ENCODE assay signal across 28 cellular contexts in the genomic region with DNA sequence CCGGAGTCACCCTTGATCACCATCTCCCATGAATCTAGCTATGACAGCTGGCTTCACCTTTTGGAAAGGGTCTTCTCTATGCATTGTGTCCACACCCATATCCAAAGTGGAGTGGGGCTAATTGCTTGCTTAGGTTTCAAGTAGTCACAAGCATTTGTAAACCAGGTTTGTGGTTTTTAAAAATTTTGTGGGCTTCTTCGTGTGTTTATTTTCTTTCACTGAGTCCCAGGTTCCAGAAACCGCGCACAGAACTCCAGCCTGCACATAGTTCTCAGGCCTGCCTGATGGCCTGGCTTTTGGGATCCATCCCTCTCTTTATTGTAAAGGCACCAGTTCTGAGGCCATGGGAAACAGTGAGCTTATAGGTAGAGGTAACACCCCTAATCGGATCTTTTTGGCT.
DNase-seq lines count a peak whose midpoint lies in the region; ATAC-seq, FAIRE-seq and TF ChIP-seq lines count a peak whose summit lies in the region.
"Had no signal": no experiment of that assay in that cellular context is flagged by ENCODE, and none has a peak within 500 bp of the region (broad histone marks: within the 10 kb centered on the region; RNA-seq: fewer than 3 reads in every experiment).

No MANE protein-coding gene starts in this region.

- DNase-seq in D721Med (ENCODE audit: insufficient read length, low spot score) = peak; percentile 40
- DNase-seq in M059J (ENCODE audit: low read depth) = peak; percentile 11
- peak; percentile 47 for DNase-seq in choroid plexus epithelial cell (ENCODE audit: low read depth)
- peak; percentile 10 for DNase-seq in mesenchymal stem cell
- no peak for DNase-seq in head of caudate nucleus
- DNase-seq: ACHN; activated CD4-positive, alpha-beta T cell treated with anti-CD3 and anti-CD28 coated beads for 4 hours; activated effector memory CD4-positive, alpha-beta T cell treated with anti-CD3 and anti-CD28 coated beads, Interleukin-2, amount 50 U/mL, for 16 hours; activated naive CD8-positive, alpha-beta T cell treated with anti-CD3 and anti-CD28 coated beads, Interleukin-2, amount 10 ng/mL, durations not matched to agents 7 days and 5 days; activated T-cell treated with anti-CD3 and anti-CD28 coated beads, Interleukin-2, amount 50 U/mL, for 1 hour; colonic mucosa; DMS53; effector memory CD8-positive, alpha-beta T cell; foreskin melanocyte; GDM1; H7; left colon; NCI-H1105; NCI-H2081 treated with DMSO at 0.1 percent for 48 hours; occipital lobe; PC-3; stimulated activated CD8-positive, alpha-beta memory T cell treated with anti-CD3 and anti-CD28 coated beads, Interleukin-4, amount 100 ng/mL, for 48 hours; stomach had no signal

- H2BK12ac ChIP-seq in mesenchymal stem cell (ENCODE audit: low read length in 2 of 2) = no peak overlapping the region

- H4K91ac ChIP-seq in mesenchymal stem cell (ENCODE audit: low read length) = no peak overlapping the region

- H3K36me3 ChIP-seq in mesenchymal stem cell (ENCODE audit: control insufficient read depth in 1 of 2, insufficient read depth in 2 of 2, low read depth in 1 of 2, low read length in 2 of 2) = no peaks in the 10 kb centered on the region
- H3K36me3 ChIP-seq: colonic mucosa, stomach, tibial nerve had no signal

- no peak overlapping the region for H3K4ac ChIP-seq in mesenchymal stem cell (ENCODE audit: low read depth in 1 of 2, low read length in 2 of 2)

- no peak overlapping the region for H2AFZ ChIP-seq in mesenchymal stem cell (ENCODE audit: low read depth, low read length)
- H2AFZ ChIP-seq: hepatocyte had no signal

- H3K4me3 ChIP-seq in choroid plexus epithelial cell (ENCODE audit: low read depth, low read length) = no peak overlapping the region
- H3K4me3 ChIP-seq in mesenchymal stem cell (ENCODE audit: insufficient read depth in 1 of 2, low read depth in 1 of 2, low read length in 2 of 2) = no peak overlapping the region
- H3K4me3 ChIP-seq: colonic mucosa, hepatocyte, skin epidermis, stomach, tibial nerve had no signal

- H3K79me1 ChIP-seq in mesenchymal stem cell (replicated peaks; ENCODE audit: low read length, poor library complexity, severe bottlenecking) = no peaks in the 10 kb centered on the region

- no peak overlapping the region for H2BK15ac ChIP-seq in mesenchymal stem cell (ENCODE audit: low read depth, poor library complexity, severe bottlenecking)

- ATAC-seq in HG03175 (IDR thresholded peaks at IDR 0.05; ENCODE audit: unreplicated experiment) (no peak), HG03280 (IDR thresholded peaks at IDR 0.05; ENCODE audit: unreplicated experiment) (no peak)
- ATAC-seq: effector memory CD8-positive, alpha-beta T cell; left colon; PC-3 had no signal

- no peak overlapping the region for H2BK120ac ChIP-seq in mesenchymal stem cell (ENCODE audit: low read depth, low read length)

- H3K4me2 ChIP-seq in mesenchymal stem cell (ENCODE audit: low read length, poor library complexity, severe bottlenecking) = no peak overlapping the region
- H3K4me2 ChIP-seq: hepatocyte had no signal

- H3K27ac ChIP-seq in mesenchymal stem cell (ENCODE audit: low read length, poor library complexity, severe bottlenecking) = no peak overlapping the region
- H3K27ac ChIP-seq: colonic mucosa, hepatocyte, skin epidermis, stomach, tibial nerve had no signal

- peaks cover 3% of the 10 kb centered on the region for H3K4me1 ChIP-seq in mesenchymal stem cell (ENCODE audit: control insufficient read depth, insufficient read depth, low read depth, low read length)
- H3K4me1 ChIP-seq: colonic mucosa had no signal

- H2AK5ac ChIP-seq in mesenchymal stem cell (ENCODE audit: low read length, severe bottlenecking) = no peak overlapping the region

- H3K23ac ChIP-seq in mesenchymal stem cell (ENCODE audit: low read length in 2 of 2) = no peak overlapping the region

- 69% methylated on average over 3 of the region's 5 CpGs for WGBS in mesenchymal stem cell

- H4K8ac ChIP-seq in mesenchymal stem cell (ENCODE audit: low read length) = no peak overlapping the region

- H2BK5ac ChIP-seq in mesenchymal stem cell (ENCODE audit: low read depth, low read length, poor library complexity, severe bottlenecking) = no peak overlapping the region

- H3K18ac ChIP-seq in mesenchymal stem cell (ENCODE audit: low read depth in 1 of 2, low read length in 2 of 2) = no peak overlapping the region

- intact Hi-C loops in head of caudate nucleus (cut with DNase I) = no loop called here

- H3K9me3 ChIP-seq in mesenchymal stem cell (ENCODE audit: control insufficient read depth, low read length) = no peaks in the 10 kb centered on the region
- H3K9me3 ChIP-seq: colonic mucosa, stomach, tibial nerve had no signal

- FAIRE-seq in D721Med (lab: Jason Lieb, UNC) = no peak

- H3K9ac ChIP-seq in mesenchymal stem cell (ENCODE audit: low read length) = no peak overlapping the region

- TF ChIP-seq CTCF in D721Med (IDR thresholded peaks at IDR 0.05; ENCODE audit: insufficient read depth, missing control alignments) = no peak
- no peak for TF ChIP-seq CTCF in choroid plexus epithelial cell (conservative IDR thresholded peaks at IDR 0.05; ENCODE audit: low read depth, low read length)

- H3K14ac ChIP-seq in mesenchymal stem cell (ENCODE audit: low read length in 2 of 2) = no peak overlapping the region

- peaks cover 0 to 4% of the 10 kb centered on the region in 2 experiments for H3K27me3 ChIP-seq in mesenchymal stem cell (ENCODE audit: control insufficient read depth in 1 of 2, insufficient read depth in 1 of 2, low read length in 2 of 2)
- H3K27me3 ChIP-seq: colonic mucosa, hepatocyte, stomach, tibial nerve had no signal

Comparison
In these comparisons a context has a peak if more than half of its experiments do, and no peak if none do; other contexts are left out.
1. DNase-seq: peak in D721Med (single experiment), M059J (single experiment), choroid plexus epithelial cell (single experiment) and mesenchymal stem cell (single experiment); none in head of caudate nucleus (0 of 42).